Comparison of ENCODE assay signal across 25 cellular contexts in the genomic region with DNA sequence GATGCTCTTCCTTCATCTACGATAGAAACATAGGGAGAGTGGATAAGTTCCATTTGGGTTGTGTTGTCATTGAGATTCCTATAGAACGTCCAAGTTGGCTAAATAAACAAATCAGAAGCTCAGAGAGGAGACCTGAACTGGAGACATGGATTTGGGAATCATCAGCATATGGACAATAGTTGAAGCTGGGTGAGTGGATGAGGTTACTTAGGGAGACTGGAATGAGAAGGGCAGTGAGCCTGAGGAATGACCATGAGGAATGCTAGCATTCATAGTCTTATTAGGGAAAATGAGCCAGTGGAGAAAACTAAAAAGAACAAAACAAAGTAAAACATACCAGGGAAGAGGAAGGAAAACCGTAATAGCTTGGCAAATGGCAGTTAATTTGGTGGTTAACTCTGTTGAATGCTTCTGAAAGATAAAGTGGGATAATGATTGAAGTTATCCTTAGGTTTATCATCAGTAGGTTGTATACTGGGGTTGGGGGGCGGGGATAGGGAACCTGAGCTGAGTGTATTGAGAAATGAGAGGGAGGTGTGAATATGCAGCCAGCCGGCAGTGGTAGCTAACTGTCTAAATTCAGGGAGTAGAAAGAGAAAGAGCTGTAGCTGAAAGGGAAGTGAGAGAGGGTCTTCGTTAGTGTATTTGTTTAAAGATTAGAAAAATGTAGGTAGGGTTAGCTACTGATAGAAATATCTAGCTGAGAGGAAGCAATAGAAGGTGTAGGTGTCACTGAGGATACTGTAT.
"Had no signal": no experiment of that assay in that cellular context is flagged by ENCODE, and none has a peak within 500 bp of the region (broad histone marks: within the 10 kb centered on the region; RNA-seq: fewer than 3 reads in every experiment).

No MANE protein-coding gene starts in this region.

- H3K27ac ChIP-seq: body of pancreas, neutrophil, pancreas, psoas muscle, right atrium auricular region, thyroid gland, upper lobe of right lung, VCaP had no signal

- H3K27ac Mint-ChIP-seq: activated CD4-positive, alpha-beta T cell treated with anti-CD3 and anti-CD28 coated beads, Interleukin-2, amount 10 ng/mL, durations not matched to agents 7 days and 5 days; activated CD8-positive, alpha-beta T cell treated with anti-CD3 and anti-CD28 coated beads for 36 hours; activated naive CD8-positive, alpha-beta T cell treated with anti-CD3 and anti-CD28 coated beads, Interleukin-2, amount 50 U/mL, for 24 hours; activated T-helper 1 cell treated with anti-CD3 and anti-CD28 coated beads, Interleukin-12 subunit alpha, Interleukin-12 subunit beta, Interleukin-2, Interleukin-4 antibody, amounts not matched to agents 30 ng/mL and 10 ng/mL and 1 ng/mL, durations not matched to agents 14 hours and 24 hours and 36 hours; dendritic cell treated with granulocyte-macrophage colony-stimulating factor and Interleukin-4, amounts not matched to agents 40 ng/mL and 50 ng/mL, for 4 days; nephron had no signal

- H3K4me1 Mint-ChIP-seq: activated CD4-positive, alpha-beta T cell treated with anti-CD3 and anti-CD28 coated beads, Interleukin-2, amount 10 ng/mL, durations not matched to agents 7 days and 5 days; activated naive CD8-positive, alpha-beta T cell treated with anti-CD3 and anti-CD28 coated beads, Interleukin-2, amount 50 U/mL, for 24 hours; nephron had no signal

- H3K27me3 Mint-ChIP-seq: dendritic cell treated with granulocyte-macrophage colony-stimulating factor and Interleukin-4, amounts not matched to agents 40 ng/mL and 50 ng/mL, for 4 days had no signal

- H3K4me3 ChIP-seq: body of pancreas, pancreas, psoas muscle, right atrium auricular region, thyroid gland, upper lobe of right lung had no signal

- H3K4me1 ChIP-seq: body of pancreas, pancreas, psoas muscle, right atrium auricular region, thyroid gland, upper lobe of right lung had no signal

- H3K36me3 ChIP-seq: neutrophil, thyroid gland had no signal

- H3K9me3 ChIP-seq: body of pancreas, neutrophil, pancreas, psoas muscle, thyroid gland, upper lobe of right lung had no signal

- H3K27me3 ChIP-seq: body of pancreas, neutrophil, pancreas, right atrium auricular region, thyroid gland, upper lobe of right lung had no signal

- DNase-seq: activated CD4-positive, alpha-beta T cell treated with anti-CD3 and anti-CD28 coated beads, Interleukin-2, amount 10 ng/mL, durations not matched to agents 7 days and 5 days; activated CD4-positive, CD25-positive, alpha-beta regulatory T cell treated with anti-CD3 and anti-CD28 coated beads, Interleukin-2, amount 50 U/mL, for 72 hours; activated CD8-positive, alpha-beta T cell treated with anti-CD3 and anti-CD28 coated beads for 36 hours; activated gamma-delta T cell; activated naive CD4-positive, alpha-beta T cell treated with anti-CD3 and anti-CD28 coated beads, Interleukin-2, amount 50 U/mL, for 16 hours; activated naive CD8-positive, alpha-beta T cell treated with anti-CD3 and anti-CD28 coated beads, Interleukin-2, amount 50 U/mL, for 24 hours; body of pancreas; effector CD4-positive, alpha-beta T cell; hippocampal formation; left ventricle myocardium superior; mammary epithelial cell; midbrain; pancreas; psoas muscle; stimulated activated CD4-positive, alpha-beta T cell treated with anti-CD3 and anti-CD28 coated beads, Interleukin-4, amount 100 ng/mL, for 24 hours; stimulated activated naive CD4-positive, alpha-beta T cell treated with Interleukin-2 at 50 U/mL for 16 hours; T1000; thyroid gland; upper lobe of right lung had no signal

- H3K4me3 Mint-ChIP-seq: activated CD4-positive, alpha-beta T cell treated with anti-CD3 and anti-CD28 coated beads, Interleukin-2, amount 10 ng/mL, durations not matched to agents 7 days and 5 days; activated CD8-positive, alpha-beta T cell treated with anti-CD3 and anti-CD28 coated beads for 36 hours; activated naive CD8-positive, alpha-beta T cell treated with anti-CD3 and anti-CD28 coated beads, Interleukin-2, amount 50 U/mL, for 24 hours; activated T-helper 1 cell treated with anti-CD3 and anti-CD28 coated beads, Interleukin-12 subunit alpha, Interleukin-12 subunit beta, Interleukin-2, Interleukin-4 antibody, amounts not matched to agents 30 ng/mL and 10 ng/mL and 1 ng/mL, durations not matched to agents 14 hours and 24 hours and 36 hours; dendritic cell treated with granulocyte-macrophage colony-stimulating factor and Interleukin-4, amounts not matched to agents 40 ng/mL and 50 ng/mL, for 4 days; nephron had no signal

- H3K9me3 Mint-ChIP-seq: activated CD4-positive, alpha-beta T cell treated with anti-CD3 and anti-CD28 coated beads, Interleukin-2, amount 10 ng/mL, durations not matched to agents 7 days and 5 days; activated CD8-positive, alpha-beta T cell treated with anti-CD3 and anti-CD28 coated beads for 36 hours; activated naive CD8-positive, alpha-beta T cell treated with anti-CD3 and anti-CD28 coated beads, Interleukin-2, amount 50 U/mL, for 24 hours; activated T-helper 1 cell treated with anti-CD3 and anti-CD28 coated beads, Interleukin-12 subunit alpha, Interleukin-12 subunit beta, Interleukin-2, Interleukin-4 antibody, amounts not matched to agents 30 ng/mL and 10 ng/mL and 1 ng/mL, durations not matched to agents 14 hours and 24 hours and 36 hours; dendritic cell treated with granulocyte-macrophage colony-stimulating factor and Interleukin-4, amounts not matched to agents 40 ng/mL and 50 ng/mL, for 4 days had no signal

- ATAC-seq: activated CD8-positive, alpha-beta T cell treated with anti-CD3 and anti-CD28 coated beads for 36 hours; activated naive CD8-positive, alpha-beta T cell treated with anti-CD3 and anti-CD28 coated beads, Interleukin-2, amount 50 U/mL, for 24 hours; body of pancreas; left ventricle myocardium superior; pancreas; psoas muscle had no signal
